ENCODE assay signal across 8 cellular contexts in genomic region chr10:100653957-100654834, GRCh38.
DNase-seq lines count a peak whose midpoint lies in the region; ATAC-seq and TF ChIP-seq lines count a peak whose summit lies in the region.

No MANE protein-coding gene starts in this region.

- peak overlapping the region in 1 of 2 donors; percentile 26 for H3K27ac Mint-ChIP-seq in effector memory CD8-positive, alpha-beta T cell

- DNase-seq in H7 (peak; percentile 88), COR-L47 (lab: John Stamatoyannopoulos, UW) (no peak), HCEC 1CT (no peak), NCI-H2227 (lab: John Stamatoyannopoulos, UW; ENCODE audit: unreplicated experiment) (no peak)
- no peak for DNase-seq in effector memory CD8-positive, alpha-beta T cell
- peak; percentile 53 for DNase-seq in stimulated activated CD4-positive, alpha-beta T cell treated with anti-CD3 and anti-CD28 coated beads, Interleukin-12 subunit alpha, Interleukin-12 subunit beta, amount 100 ng/mL, for 4 hours

- no peaks in the 10 kb centered on the region for H3K9me3 Mint-ChIP-seq in effector memory CD8-positive, alpha-beta T cell

- H3K4me3 Mint-ChIP-seq in effector memory CD8-positive, alpha-beta T cell, result peak overlapping the region; percentile 83 to 85

- no peak overlapping the region for H3K9ac ChIP-seq in SU-DHL-6 (ENCODE audit: low read length)

- H3K4me1 Mint-ChIP-seq in effector memory CD8-positive, alpha-beta T cell (ENCODE audit: low read depth in 2 of 2), result peaks cover 18 to 22% of the 10 kb centered on the region in 2 donors

- H3K27me3 ChIP-seq in H7 (ENCODE audit: control insufficient read depth, insufficient read depth, low read length) (peaks cover 58% of the 10 kb centered on the region), SU-DHL-6 (ENCODE audit: low read length) (no peaks in the 10 kb centered on the region)

- no peak overlapping the region for H3K27ac ChIP-seq in SU-DHL-6 (ENCODE audit: low read depth, low read length)

- H3K9me3 ChIP-seq in SU-DHL-6 (ENCODE audit: insufficient read depth, low read length), result no peaks in the 10 kb centered on the region

- H3K9me2 ChIP-seq in SU-DHL-6 (replicated peaks; ENCODE audit: insufficient read depth, low read length), result no peaks in the 10 kb centered on the region

- no peaks in the 10 kb centered on the region for H3F3A ChIP-seq in SU-DHL-6 (ENCODE audit: insufficient read depth)

- no peaks in the 10 kb centered on the region for H3K79me2 ChIP-seq in SU-DHL-6 (ENCODE audit: insufficient read depth, low read length)

- ATAC-seq in effector memory CD8-positive, alpha-beta T cell (replicated peaks), result peak; percentile 42
- ATAC-seq in HG03432 (IDR thresholded peaks at IDR 0.05; ENCODE audit: unreplicated experiment), result no peak

- H3K36me3 ChIP-seq in H7 (replicated peaks; ENCODE audit: control insufficient read depth, insufficient read depth, low read length) (no peaks in the 10 kb centered on the region), SU-DHL-6 (ENCODE audit: low read length) (no peaks in the 10 kb centered on the region)

- no peak overlapping the region for H2AFZ ChIP-seq in SU-DHL-6 (ENCODE audit: low read depth, low read length, severe bottlenecking)

- no peak for TF ChIP-seq CTCF in SU-DHL-6 (IDR thresholded peaks at IDR 0.05; ENCODE audit: insufficient read depth, low read length, poor library complexity, severe bottlenecking)

- H3K36me3 Mint-ChIP-seq in effector memory CD8-positive, alpha-beta T cell (ENCODE audit: insufficient read depth), result no peaks in the 10 kb centered on the region

- H3K4me3 ChIP-seq in H7 (ENCODE audit: insufficient read depth, low read depth, low read length) (peak overlapping the region; percentile 54), SU-DHL-6 (ENCODE audit: insufficient read depth, low read length, poor library complexity, severe bottlenecking) (no peak overlapping the region)

- peak overlapping the region; percentile 30 for H3K4me2 ChIP-seq in SU-DHL-6 (ENCODE audit: low read depth, low read length, poor library complexity, severe bottlenecking)

- H3K27me3 Mint-ChIP-seq in effector memory CD8-positive, alpha-beta T cell, result peaks cover 76 to 90% of the 10 kb centered on the region in 2 donors

- H4K20me1 ChIP-seq in SU-DHL-6 (ENCODE audit: low read depth, low read length), result no peaks in the 10 kb centered on the region

Comparison
In these comparisons a context has a peak if more than half of its experiments do, and no peak if none do; other contexts are left out.
1. DNase-seq: peak in H7 (single experiment) and stimulated activated CD4-positive, alpha-beta T cell treated with anti-CD3 and anti-CD28 coated beads, Interleukin-12 subunit alpha, Interleukin-12 subunit beta, amount 100 ng/mL, for 4 hours (single experiment); none in effector memory CD8-positive, alpha-beta T cell (0 of 3), COR-L47 (single experiment), HCEC 1CT (single experiment) and NCI-H2227 (single experiment).